Comparison of ENCODE assay signal across 24 cellular contexts in the genomic region with DNA sequence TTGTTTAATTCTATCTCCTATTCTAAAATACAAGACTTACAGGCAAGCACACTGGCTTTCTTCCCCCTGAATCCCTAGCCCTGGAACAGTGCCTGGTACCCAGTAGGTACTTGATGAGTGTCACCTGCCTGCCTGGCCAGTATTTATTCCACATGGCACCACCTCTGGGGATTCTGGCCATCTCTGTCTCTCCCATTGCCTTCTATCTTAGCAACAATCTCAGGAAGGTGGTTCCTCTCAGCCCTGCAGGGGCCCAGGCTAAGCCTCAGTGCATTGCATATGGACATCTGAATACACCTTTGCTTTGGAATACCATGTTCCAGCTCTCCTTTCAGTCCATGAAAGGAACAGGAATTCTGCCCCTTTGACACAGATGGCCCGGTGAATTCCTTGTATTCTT.
"Had no signal": no experiment of that assay in that cellular context is flagged by ENCODE, and none has a peak within 500 bp of the region (broad histone marks: within the 10 kb centered on the region; RNA-seq: fewer than 3 reads in every experiment).

No MANE protein-coding gene starts in this region.

- H3K9me3 ChIP-seq: esophagus squamous epithelium, gastroesophageal sphincter, heart left ventricle, left ventricle myocardium inferior, lower lobe of right lung, mucosa of descending colon had no signal

- H3K27me3 ChIP-seq: dorsolateral prefrontal cortex, esophagus squamous epithelium, gastroesophageal sphincter, heart left ventricle, hepatocyte had no signal

- H3K4me1 ChIP-seq: esophagus squamous epithelium, gastroesophageal sphincter, lower lobe of right lung had no signal

- H3K27ac ChIP-seq: coronary artery, dorsolateral prefrontal cortex, esophagus squamous epithelium, gastroesophageal sphincter, heart left ventricle, hepatocyte, left ventricle myocardium inferior, lower lobe of right lung had no signal

- H3K4me3 ChIP-seq: coronary artery, dorsolateral prefrontal cortex, esophagus squamous epithelium, gastroesophageal sphincter, heart left ventricle, hepatocyte, left ventricle myocardium inferior, lower lobe of right lung, mucosa of descending colon had no signal

- ATAC-seq: gastroesophageal sphincter; heart left ventricle; left colon; left lobe of liver; lower lobe of right lung; mucosa of descending colon; naive thymus-derived CD8-positive, alpha-beta T cell had no signal

- DNase-seq: dermis blood vessel endothelial cell; effector CD4-positive, alpha-beta T cell; effector memory CD4-positive, alpha-beta T cell; esophagus squamous epithelium; foreskin fibroblast; foreskin melanocyte; heart left ventricle; hypothalamus; immature natural killer cell; islet precursor cell; kidney; kidney glomerular epithelial cell; left colon; left ventricle myocardium inferior; lower lobe of right lung; mesenchymal stem cell; mucosa of descending colon; naive B cell; naive thymus-derived CD8-positive, alpha-beta T cell had no signal

- H3K36me3 ChIP-seq: esophagus squamous epithelium, gastroesophageal sphincter, heart left ventricle, left ventricle myocardium inferior, lower lobe of right lung had no signal
